Comparison of ENCODE assay signal across 36 cellular contexts in the genomic region with DNA sequence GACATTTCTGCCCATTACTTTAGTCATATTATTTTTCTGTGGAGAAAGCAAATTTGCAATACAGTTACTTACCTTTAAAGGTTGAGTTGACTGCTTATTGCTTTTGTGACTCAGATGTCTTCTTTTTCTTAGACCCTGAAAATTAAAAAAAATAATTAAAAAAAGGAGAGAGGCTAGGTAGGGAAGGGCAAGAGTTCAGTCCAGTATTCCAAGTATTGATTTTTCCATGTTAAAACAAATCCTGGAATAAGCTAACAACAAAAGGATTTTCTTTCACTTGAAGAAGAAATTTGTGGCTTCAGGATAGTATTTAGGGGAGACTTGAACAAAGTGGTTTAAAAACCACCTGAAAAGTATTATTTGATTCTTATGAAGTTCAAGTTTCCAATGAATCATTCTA. TPM values are rescaled to one million over a fixed set of nuclear protein-coding genes. Genes with fewer than 3 reads are reported as not detected.
"Had no signal": no experiment of that assay in that cellular context is flagged by ENCODE, and none has a peak within 500 bp of the region (broad histone marks: within the 10 kb centered on the region; RNA-seq: fewer than 3 reads in every experiment).

No MANE protein-coding gene starts in this region.

- H3K27me3 ChIP-seq: MG63 had no signal

- DNase-seq: Karpas-422, Kasumi-1, MG63, MM.1S, MV-4-11, NCI-H1048, NCI-H1092, NCI-H1092 treated with DMSO at 0.1 percent for 48 hours, NCI-H1105, NCI-H1105 treated with DMSO at 0.1 percent for 48 hours, NCI-H1417, NCI-H1417 treated with DMSO at 0.1 percent for 48 hours, NCI-H1436, NCI-H1436 treated with DMSO at 0.1 percent for 48 hours, NCI-H146, NCI-H1694, NCI-H1694 treated with DMSO at 0.1 percent for 48 hours, NCI-H187, NCI-H187 treated with DMSO at 0.1 percent for 48 hours, NCI-H1930, NCI-H2029, NCI-H2029 treated with DMSO at 0.1 percent for 48 hours, NCI-H2081, NCI-H2081 treated with DMSO at 0.1 percent for 48 hours, NCI-H2107, NCI-H2171, NCI-H2171 treated with DMSO at 0.1 percent for 48 hours, NCI-H2227 treated with DMSO at 0.1 percent for 48 hours, NCI-H226, NCI-H345, NCI-H446, NCI-H446 treated with DMSO at 0.1 percent for 48 hours, NCI-H510A, NCI-H510A treated with DMSO at 0.1 percent for 48 hours had no signal

- H3K4me3 ChIP-seq: MG63 had no signal

- H3K36me3 ChIP-seq: MG63 had no signal

RNA-seq across cellular contexts. Expression of gene LMNTD1, which starts 49.4 kb away (rescaled TPM):
- total RNA-seq: LHCN-M2, MCF 10A had no signal
